22 cellular contexts compared by ENCODE assay signal in the genomic region with DNA sequence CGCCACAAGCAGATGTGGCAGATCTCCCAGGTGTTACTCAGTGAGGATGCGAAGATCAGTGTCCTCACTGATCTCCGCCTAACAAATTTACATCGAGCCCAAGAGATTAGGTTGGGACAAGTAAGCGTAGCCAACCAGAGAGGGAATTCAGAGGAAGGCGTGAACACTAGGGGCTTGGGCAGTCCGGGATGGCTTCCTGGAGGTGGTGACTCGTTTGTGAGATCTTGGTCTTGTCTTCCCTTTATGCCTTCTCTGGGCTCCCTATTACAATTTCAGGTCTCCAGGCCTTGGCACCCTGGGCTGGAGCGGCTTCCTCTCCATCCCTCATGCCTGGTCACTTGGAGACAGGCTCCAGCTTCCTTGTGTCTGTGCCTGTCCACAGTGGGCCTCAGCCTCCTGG. TPM values are rescaled to one million over a fixed set of nuclear protein-coding genes. Genes with fewer than 3 reads are reported as not detected.
DNase-seq lines count a peak whose midpoint lies in the region; ATAC-seq and TF ChIP-seq lines count a peak whose summit lies in the region.
"Had no signal": no experiment of that assay in that cellular context is flagged by ENCODE, and none has a peak within 500 bp of the region (broad histone marks: within the 10 kb centered on the region; RNA-seq: fewer than 3 reads in every experiment).

No MANE protein-coding gene starts in this region.

- no peaks in the 10 kb centered on the region for H3K27me3 Mint-ChIP-seq in activated T-cell treated with anti-CD3 and anti-CD28 coated beads, Interleukin-2, amount 50 U/mL, for 24 hours
- no peaks in the 10 kb centered on the region for H3K27me3 Mint-ChIP-seq in activated T-cell treated with anti-CD3 and anti-CD28 coated beads, Interleukin-2, amount 50 U/mL, for 4 hours (ENCODE audit: low read depth)
- peaks cover 11% of the 10 kb centered on the region for H3K27me3 Mint-ChIP-seq in endothelial cell (ENCODE audit: unreplicated experiment)
- H3K27me3 Mint-ChIP-seq: activated naive CD8-positive, alpha-beta T cell treated with anti-CD3 and anti-CD28 coated beads for 36 hours; B cell; stimulated activated naive CD8-positive, alpha-beta T cell treated with anti-CD3 and anti-CD28 coated beads, Interleukin-15, Interleukin-2, amounts not matched to agents 100 ng/mL and 50 ng/mL, for 24 hours had no signal

- TF ChIP-seq CTCF in Peyer's patch (IDR thresholded peaks at IDR 0.05) = no peak
- no peak for TF ChIP-seq CTCF in endothelial cell (IDR thresholded peaks at IDR 0.05; ENCODE audit: unreplicated experiment)

- H3K27ac ChIP-seq in Peyer's patch = peak overlapping the region in 3 of 4 donors; percentile 56 to 74 (median 74)
- H3K27ac ChIP-seq: esophagus muscularis mucosa, thyroid gland had no signal

- DNase-seq in activated T-cell treated with anti-CD3 and anti-CD28 coated beads, Interleukin-2, amount 50 U/mL, for 24 hours = no peak
- DNase-seq in activated T-cell treated with anti-CD3 and anti-CD28 coated beads, Interleukin-2, amount 50 U/mL, for 4 hours = no peak
- no peak for DNase-seq in Peyer's patch
- no peak for DNase-seq in endothelial cell (ENCODE audit: low spot score)
- no peak for DNase-seq in stimulated activated effector memory CD8-positive, alpha-beta T cell treated with anti-CD3 and anti-CD28 coated beads, Interleukin-12 subunit alpha, Interleukin-12 subunit beta, amount 100 ng/mL, for 72 hours (ENCODE audit: low spot score in 2 of 2)
- no peak for DNase-seq in amniotic stem cell (lab: John Stamatoyannopoulos, UW)
- DNase-seq: activated naive CD8-positive, alpha-beta T cell treated with anti-CD3 and anti-CD28 coated beads for 36 hours; effector CD8-positive, alpha-beta T cell; NCI-H1436 treated with DMSO at 0.1 percent for 48 hours; NCI-H524 treated with DMSO at 0.1 percent for 48 hours; nucleus accumbens; retina; spleen; stimulated activated CD4-positive, alpha-beta T cell treated with anti-CD3 and anti-CD28 coated beads, Interleukin-4, amount 100 ng/mL, for 1 hour; thyroid gland had no signal

- ATAC-seq in activated T-cell treated with anti-CD3 and anti-CD28 coated beads, Interleukin-2, amount 50 U/mL, for 4 hours = no peak
- ATAC-seq in stimulated activated effector memory CD8-positive, alpha-beta T cell treated with anti-CD3 and anti-CD28 coated beads, Interleukin-12 subunit alpha, Interleukin-12 subunit beta, amount 100 ng/mL, for 72 hours = no peak
- ATAC-seq in GM19035 (IDR thresholded peaks at IDR 0.05; ENCODE audit: unreplicated experiment) (no peak), HG03432 (IDR thresholded peaks at IDR 0.05; ENCODE audit: unreplicated experiment) (no peak)

- H3K36me3 Mint-ChIP-seq in activated T-cell treated with anti-CD3 and anti-CD28 coated beads, Interleukin-2, amount 50 U/mL, for 24 hours (ENCODE audit: low read depth) = peaks cover 98% of the 10 kb centered on the region
- peaks cover 29% of the 10 kb centered on the region for H3K36me3 Mint-ChIP-seq in activated T-cell treated with anti-CD3 and anti-CD28 coated beads, Interleukin-2, amount 50 U/mL, for 4 hours (ENCODE audit: insufficient read depth)
- peaks cover 19% of the 10 kb centered on the region for H3K36me3 Mint-ChIP-seq in endothelial cell (ENCODE audit: low read depth, unreplicated experiment)
- peaks cover 90% of the 10 kb centered on the region for H3K36me3 Mint-ChIP-seq in stimulated activated effector memory CD8-positive, alpha-beta T cell treated with anti-CD3 and anti-CD28 coated beads, Interleukin-12 subunit alpha, Interleukin-12 subunit beta, amount 100 ng/mL, for 72 hours

- no peak overlapping the region for H3K4me3 Mint-ChIP-seq in activated T-cell treated with anti-CD3 and anti-CD28 coated beads, Interleukin-2, amount 50 U/mL, for 24 hours
- H3K4me3 Mint-ChIP-seq in activated T-cell treated with anti-CD3 and anti-CD28 coated beads, Interleukin-2, amount 50 U/mL, for 4 hours = no peak overlapping the region
- H3K4me3 Mint-ChIP-seq in endothelial cell (ENCODE audit: unreplicated experiment) = peak overlapping the region; percentile 57
- H3K4me3 Mint-ChIP-seq in stimulated activated effector memory CD8-positive, alpha-beta T cell treated with anti-CD3 and anti-CD28 coated beads, Interleukin-12 subunit alpha, Interleukin-12 subunit beta, amount 100 ng/mL, for 72 hours = no peak overlapping the region
- H3K4me3 Mint-ChIP-seq: B cell; stimulated activated naive CD8-positive, alpha-beta T cell treated with anti-CD3 and anti-CD28 coated beads, Interleukin-15, Interleukin-2, amounts not matched to agents 100 ng/mL and 50 ng/mL, for 24 hours had no signal

- peaks cover 48% of the 10 kb centered on the region for H3K4me1 Mint-ChIP-seq in activated T-cell treated with anti-CD3 and anti-CD28 coated beads, Interleukin-2, amount 50 U/mL, for 24 hours (ENCODE audit: low read depth)
- H3K4me1 Mint-ChIP-seq in activated T-cell treated with anti-CD3 and anti-CD28 coated beads, Interleukin-2, amount 50 U/mL, for 4 hours (ENCODE audit: low read depth) = peaks cover 49% of the 10 kb centered on the region
- H3K4me1 Mint-ChIP-seq in endothelial cell (ENCODE audit: unreplicated experiment) = peaks cover 40% of the 10 kb centered on the region
- H3K4me1 Mint-ChIP-seq in stimulated activated effector memory CD8-positive, alpha-beta T cell treated with anti-CD3 and anti-CD28 coated beads, Interleukin-12 subunit alpha, Interleukin-12 subunit beta, amount 100 ng/mL, for 72 hours = peaks cover 59% of the 10 kb centered on the region

- peak overlapping the region; percentile 44 for H3K27ac Mint-ChIP-seq in activated T-cell treated with anti-CD3 and anti-CD28 coated beads, Interleukin-2, amount 50 U/mL, for 24 hours
- H3K27ac Mint-ChIP-seq in endothelial cell (ENCODE audit: unreplicated experiment) = peak overlapping the region; percentile 59
- peak overlapping the region; percentile 68 for H3K27ac Mint-ChIP-seq in stimulated activated effector memory CD8-positive, alpha-beta T cell treated with anti-CD3 and anti-CD28 coated beads, Interleukin-12 subunit alpha, Interleukin-12 subunit beta, amount 100 ng/mL, for 72 hours
- H3K27ac Mint-ChIP-seq: activated naive CD8-positive, alpha-beta T cell treated with anti-CD3 and anti-CD28 coated beads for 36 hours; B cell; stimulated activated naive CD8-positive, alpha-beta T cell treated with anti-CD3 and anti-CD28 coated beads, Interleukin-15, Interleukin-2, amounts not matched to agents 100 ng/mL and 50 ng/mL, for 24 hours had no signal

- H3K4me3 ChIP-seq in Peyer's patch = no peak overlapping the region
- H3K4me3 ChIP-seq: esophagus muscularis mucosa, lung, spleen, thyroid gland had no signal

- peaks cover 0 to 45% (median 0%) of the 10 kb centered on the region in 3 donors for H3K36me3 ChIP-seq in Peyer's patch

- H3K4me1 ChIP-seq in Peyer's patch = peaks cover 16 to 63% (median 35%) of the 10 kb centered on the region in 4 donors

- no peaks in the 10 kb centered on the region for H3K27me3 ChIP-seq in Peyer's patch
- H3K27me3 ChIP-seq: esophagus muscularis mucosa, spleen, thyroid gland had no signal

- H3K9me3 Mint-ChIP-seq in activated T-cell treated with anti-CD3 and anti-CD28 coated beads, Interleukin-2, amount 50 U/mL, for 24 hours = no peaks in the 10 kb centered on the region
- H3K9me3 Mint-ChIP-seq in activated T-cell treated with anti-CD3 and anti-CD28 coated beads, Interleukin-2, amount 50 U/mL, for 4 hours = no peaks in the 10 kb centered on the region
- H3K9me3 Mint-ChIP-seq in endothelial cell (ENCODE audit: unreplicated experiment) = no peaks in the 10 kb centered on the region
- no peaks in the 10 kb centered on the region for H3K9me3 Mint-ChIP-seq in stimulated activated effector memory CD8-positive, alpha-beta T cell treated with anti-CD3 and anti-CD28 coated beads, Interleukin-12 subunit alpha, Interleukin-12 subunit beta, amount 100 ng/mL, for 72 hours
- H3K9me3 Mint-ChIP-seq: activated naive CD8-positive, alpha-beta T cell treated with anti-CD3 and anti-CD28 coated beads for 36 hours; stimulated activated naive CD8-positive, alpha-beta T cell treated with anti-CD3 and anti-CD28 coated beads, Interleukin-15, Interleukin-2, amounts not matched to agents 100 ng/mL and 50 ng/mL, for 24 hours had no signal

- H3K9me3 ChIP-seq in Peyer's patch = no peaks in the 10 kb centered on the region
- H3K9me3 ChIP-seq: esophagus muscularis mucosa, spleen, thyroid gland had no signal

- TF ChIP-seq POLR2A in Peyer's patch (IDR thresholded peaks at IDR 0.05) = no peak

RNA-seq across cellular contexts. Expression of a gene that starts 6.2 kb away (rescaled TPM):
- 100 to 1,000 TPM; 174 to 195 (median 179) TPM for total RNA-seq in activated T-cell treated with anti-CD3 and anti-CD28 coated beads, Interleukin-2, amount 50 U/mL, for 4 hours
- total RNA-seq in Peyer's patch (100 to 1,000 TPM in 1 of 4 donors, 10 to 100 TPM in 3; 38.7 to 133 (median 72.3) TPM), endothelial cell (ENCODE audit: unreplicated experiment) (137 TPM)

RNA-seq across cellular contexts. Expression of a gene that starts 6.3 kb away (rescaled TPM):
- 1 to 10 TPM; 3.9 to 9.4 (median 5.8) TPM for total RNA-seq in activated T-cell treated with anti-CD3 and anti-CD28 coated beads, Interleukin-2, amount 50 U/mL, for 4 hours
- 1 to 10 TPM in 2 of 4 donors, under 1 TPM in 1, not detected in 1; 0.95 to 4.7 (median 1.6) TPM for total RNA-seq in Peyer's patch
- total RNA-seq in endothelial cell (ENCODE audit: unreplicated experiment) = 5.6 TPM

RNA-seq across cellular contexts. Expression of a gene that starts 6.7 kb away (rescaled TPM):
- 10 to 100 TPM; 69.0 to 92.2 (median 71.4) TPM for total RNA-seq in activated T-cell treated with anti-CD3 and anti-CD28 coated beads, Interleukin-2, amount 50 U/mL, for 4 hours
- total RNA-seq in Peyer's patch (100 to 1,000 TPM; 156 to 298 (median 227) TPM), endothelial cell (ENCODE audit: unreplicated experiment) (126 TPM)

RNA-seq across cellular contexts. Expression of a gene that starts 13.4 kb away (rescaled TPM):
- under 1 TPM; 0.63 to 0.95 (median 0.89) TPM for total RNA-seq in activated T-cell treated with anti-CD3 and anti-CD28 coated beads, Interleukin-2, amount 50 U/mL, for 4 hours
- not detected for total RNA-seq in Peyer's patch
- total RNA-seq in endothelial cell (ENCODE audit: unreplicated experiment) = not detected
- total RNA-seq: A172, esophagus muscularis mucosa, thyroid gland had no signal

RNA-seq across cellular contexts. Expression of a gene that starts 39.2 kb away (rescaled TPM):
- under 1 TPM in 1 of 3 donors, not detected in 2; 0.11 TPM for total RNA-seq in activated T-cell treated with anti-CD3 and anti-CD28 coated beads, Interleukin-2, amount 50 U/mL, for 4 hours
- total RNA-seq in Peyer's patch (1 to 10 TPM; 1.2 to 5.8 (median 2.6) TPM), endothelial cell (ENCODE audit: unreplicated experiment) (0.97 TPM)
- total RNA-seq: activated naive CD8-positive, alpha-beta T cell treated with anti-CD3 and anti-CD28 coated beads for 36 hours had no signal
